ENCODE assay signal across 8 cellular contexts in the genomic region with DNA sequence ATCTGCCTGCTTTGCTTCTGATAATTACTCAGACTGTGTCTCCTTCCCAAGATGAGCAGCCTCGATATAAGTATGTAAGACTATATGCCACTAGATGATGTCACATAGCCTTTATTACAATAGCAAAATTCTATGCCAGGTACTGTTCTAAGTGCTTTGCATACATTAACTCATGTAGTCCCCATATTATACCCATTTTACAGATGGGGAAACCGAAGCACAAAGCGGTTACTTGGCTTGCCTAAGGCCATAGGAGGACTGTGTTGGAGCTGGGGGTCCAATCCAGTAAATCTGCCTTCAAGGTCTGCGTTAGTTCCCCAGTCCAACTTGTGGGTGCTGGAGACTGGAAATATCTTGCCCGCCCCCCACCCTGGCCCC. TPM values are rescaled to one million over a fixed set of nuclear protein-coding genes. Genes with fewer than 3 reads are reported as not detected.
DNase-seq lines count a peak whose midpoint lies in the region; ATAC-seq, FAIRE-seq and TF ChIP-seq lines count a peak whose summit lies in the region.

No MANE protein-coding gene starts in this region.

- TF ChIP-seq CTCF in AG10803 (conservative IDR thresholded peaks at IDR 0.05; ENCODE audit: low read length) (no peak), coronary artery (IDR thresholded peaks at IDR 0.05) (no peak)

- CTCF ChIA-PET in naive thymus-derived CD4-positive, alpha-beta T cell (lab: Charles Lee): interaction anchor here (1.0 kb wide), 1 partner anchor 13 kb away, joined by 3 read pairs; no protein-coding TSS in a partner anchor

- POLR2A ChIA-PET in naive thymus-derived CD4-positive, alpha-beta T cell (lab: Charles Lee): no interaction called here

- peak overlapping the region; percentile 84 to 97 (median 92) for H3K4me3 Mint-ChIP-seq in naive thymus-derived CD4-positive, alpha-beta T cell

- peaks cover 0 to 5% (median 0%) of the 10 kb centered on the region in 5 donors for H3K36me3 Mint-ChIP-seq in naive thymus-derived CD4-positive, alpha-beta T cell

- H3K9me3 ChIP-seq in MG63: no peaks in the 10 kb centered on the region
- H3K9me3 ChIP-seq in naive thymus-derived CD4-positive, alpha-beta T cell (ENCODE audit: control insufficient read depth in 2 of 3, low read length in 3 of 3): no peaks in the 10 kb centered on the region

- intact Hi-C loops in naive thymus-derived CD4-positive, alpha-beta T cell (cut with micrococcal nuclease): loop anchor here (2.0 to 10.0 kb wide), 10 partner anchors 36 to 1606 kb away; a partner anchor contains a TSS

- no peaks in the 10 kb centered on the region for H3K27me3 ChIP-seq in MG63
- H3K27me3 ChIP-seq in naive thymus-derived CD4-positive, alpha-beta T cell (ENCODE audit: control insufficient read depth in 2 of 2, insufficient read depth in 2 of 2, low read length in 2 of 2): no peaks in the 10 kb centered on the region

- H3K4me3 ChIP-seq in AG10803 (ENCODE audit: low read length): peak overlapping the region; percentile 60
- H3K4me3 ChIP-seq in MG63: peak overlapping the region; percentile 87
- peak overlapping the region; percentile 65 for H3K4me3 ChIP-seq in coronary artery
- peak overlapping the region; percentile 64 for H3K4me3 ChIP-seq in naive thymus-derived CD4-positive, alpha-beta T cell (ENCODE audit: low read length)

- DNase-seq in AG10803 (ENCODE audit: low read depth): no peak
- no peak for DNase-seq in MG63
- DNase-seq in coronary artery (ENCODE audit: low spot score): no peak
- no peak for DNase-seq in naive thymus-derived CD4-positive, alpha-beta T cell
- DNase-seq in NK-92 treated with Interleukin-12 subunit alpha and Interleukin-12 subunit beta, amount 100 ng/mL, for 24 hours (lab: John Stamatoyannopoulos, UW): no peak
- DNase-seq in RCC 7860 (ENCODE audit: low spot score): no peak
- no peak for DNase-seq in DMS79 (lab: John Stamatoyannopoulos, UW)

- H3K27me3 Mint-ChIP-seq in naive thymus-derived CD4-positive, alpha-beta T cell: peaks cover 0 to 38% (median 0%) of the 10 kb centered on the region in 5 donors

- H3K9me3 Mint-ChIP-seq in naive thymus-derived CD4-positive, alpha-beta T cell: peaks cover 0 to 6% (median 0%) of the 10 kb centered on the region in 11 donors

- FAIRE-seq in RCC 7860 (lab: Jason Lieb, UNC): no peak

- no peak for ATAC-seq in naive thymus-derived CD4-positive, alpha-beta T cell
- no peak for ATAC-seq in esophagus mucosa

- H3K4me1 ChIP-seq in naive thymus-derived CD4-positive, alpha-beta T cell (ENCODE audit: control insufficient read depth in 2 of 2, insufficient read depth in 2 of 2, low read length in 2 of 2): peaks cover 0 to 5% of the 10 kb centered on the region in 2 donors

- peak overlapping the region; percentile 75 to 98 (median 97) for H3K27ac Mint-ChIP-seq in naive thymus-derived CD4-positive, alpha-beta T cell

- H3K4me1 Mint-ChIP-seq in naive thymus-derived CD4-positive, alpha-beta T cell: peaks cover 13 to 32% (median 24%) of the 10 kb centered on the region in 7 donors

- H3K36me3 ChIP-seq in MG63: no peaks in the 10 kb centered on the region
- H3K36me3 ChIP-seq in naive thymus-derived CD4-positive, alpha-beta T cell (ENCODE audit: control insufficient read depth in 2 of 3, insufficient read depth in 3 of 3, low read length in 3 of 3): no peaks in the 10 kb centered on the region

- H3K27ac ChIP-seq in coronary artery: peak overlapping the region; percentile 75 to 90
- peak overlapping the region; percentile 88 for H3K27ac ChIP-seq in naive thymus-derived CD4-positive, alpha-beta T cell (ENCODE audit: low read depth, low read length)

RNA-seq across cellular contexts. Expression of a gene that starts 0.8 kb away (rescaled TPM):
- total RNA-seq in MG63 (2014; rRNA removed; shearing (Covaris generic); ENCODE audit: low replicate concordance): 24.7 and 32.8 TPM in 2 replicates
- total RNA-seq in naive thymus-derived CD4-positive, alpha-beta T cell: 10 to 100 TPM in 4 of 5 experiments, under 1 TPM in 1; 0.82 to 50.1 (median 28.5) TPM
- polyA plus RNA-seq in naive thymus-derived CD4-positive, alpha-beta T cell: 1 to 10 TPM; 6.8 to 7.0 TPM
- 4.8 TPM for total RNA-seq in esophagus mucosa
